In the genomic region with DNA sequence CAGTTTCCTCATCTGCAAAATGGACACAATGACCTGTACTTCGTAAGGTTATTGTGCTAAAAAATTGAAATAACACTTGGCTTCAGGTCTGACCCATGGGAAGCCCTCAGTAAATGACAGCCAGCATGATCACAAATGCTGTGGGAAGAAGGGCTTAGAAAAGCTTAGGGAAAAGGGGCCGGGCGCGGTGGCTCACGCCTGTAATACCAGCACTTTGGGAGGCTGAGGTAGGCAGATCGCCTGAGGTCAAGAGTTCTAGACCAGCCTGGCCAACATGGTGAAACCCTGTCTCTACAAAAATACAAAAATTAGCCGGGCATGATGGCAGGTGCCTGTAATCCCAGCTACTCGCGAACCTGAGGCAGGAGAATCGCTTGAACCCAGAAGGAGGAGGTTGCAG, we compare ENCODE assay signal across 6 cellular contexts.
DNase-seq lines count a peak whose midpoint lies in the region; ATAC-seq, FAIRE-seq and TF ChIP-seq lines count a peak whose summit lies in the region.
"Not testable (repeated sequence)": the region's sequence is repeated elsewhere in the genome, so short reads cannot be mapped to it uniquely, and the experiment has no call there.

No MANE protein-coding gene starts in this region.

- H3K36me3 ChIP-seq in kidney (ENCODE audit: control insufficient read depth in 1 of 2, insufficient read depth in 2 of 2, low read length in 2 of 2); upper lobe of right lung: not testable (repeated sequence)

- H3K27me3 Mint-ChIP-seq in natural killer cell treated with Interleukin-12 subunit alpha and Interleukin-12 subunit beta and Interleukin-15 and Interleukin-18, amount 100 ng/mL, for 72 hours, result not testable (repeated sequence)

- H3K9ac ChIP-seq in kidney (ENCODE audit: low read length in 2 of 2), result not testable (repeated sequence)

- not testable (repeated sequence) for H3K36me3 Mint-ChIP-seq in natural killer cell treated with Interleukin-12 subunit alpha and Interleukin-12 subunit beta and Interleukin-15 and Interleukin-18, amount 100 ng/mL, for 72 hours; stimulated activated effector memory CD8-positive, alpha-beta T cell treated with anti-CD3 and anti-CD28 coated beads, Interleukin-12 subunit alpha, Interleukin-12 subunit beta, amount 100 ng/mL, for 72 hours

- H3K27ac Mint-ChIP-seq in natural killer cell treated with Interleukin-12 subunit alpha and Interleukin-12 subunit beta and Interleukin-15 and Interleukin-18, amount 100 ng/mL, for 72 hours, result not testable (repeated sequence)
- H3K27ac Mint-ChIP-seq in stimulated activated effector memory CD8-positive, alpha-beta T cell treated with anti-CD3 and anti-CD28 coated beads, Interleukin-12 subunit alpha, Interleukin-12 subunit beta, amount 100 ng/mL, for 72 hours, result peak overlapping the region; percentile 48

- H3K9me3 Mint-ChIP-seq in natural killer cell treated with Interleukin-12 subunit alpha and Interleukin-12 subunit beta and Interleukin-15 and Interleukin-18, amount 100 ng/mL, for 72 hours; stimulated activated effector memory CD8-positive, alpha-beta T cell treated with anti-CD3 and anti-CD28 coated beads, Interleukin-12 subunit alpha, Interleukin-12 subunit beta, amount 100 ng/mL, for 72 hours: not testable (repeated sequence)

- not testable (repeated sequence) for H3K4me3 ChIP-seq in kidney (ENCODE audit: low read length in 2 of 2); upper lobe of right lung

- DNase-seq in caudate nucleus (lab: John Stamatoyannopoulos, UW); stimulated activated effector memory CD8-positive, alpha-beta T cell treated with anti-CD3 and anti-CD28 coated beads, Interleukin-12 subunit alpha, Interleukin-12 subunit beta, amount 100 ng/mL, for 72 hours (ENCODE audit: low spot score in 2 of 2): not testable (repeated sequence)
- DNase-seq in ecto neural progenitor cell (ENCODE audit: low spot score) (peak; percentile 9), kidney (peak; percentile 19), upper lobe of right lung (peak; percentile 35)
- peak; percentile 12 for DNase-seq in natural killer cell treated with Interleukin-12 subunit alpha and Interleukin-12 subunit beta and Interleukin-15 and Interleukin-18, amount 100 ng/mL, for 72 hours (ENCODE audit: low spot score)

- peak overlapping the region; percentile 84 for H3K27ac ChIP-seq in caudate nucleus (ENCODE audit: low read depth, low read length)
- not testable (repeated sequence) for H3K27ac ChIP-seq in kidney (ENCODE audit: low read depth in 2 of 2, low read length in 2 of 2); upper lobe of right lung

- ATAC-seq in natural killer cell treated with Interleukin-12 subunit alpha and Interleukin-12 subunit beta and Interleukin-15 and Interleukin-18, amount 100 ng/mL, for 72 hours; stimulated activated effector memory CD8-positive, alpha-beta T cell treated with anti-CD3 and anti-CD28 coated beads, Interleukin-12 subunit alpha, Interleukin-12 subunit beta, amount 100 ng/mL, for 72 hours; upper lobe of right lung: not testable (repeated sequence)

- H3K4me1 ChIP-seq in kidney (ENCODE audit: control insufficient read depth in 1 of 2, insufficient read depth in 1 of 2, low read depth in 1 of 2, low read length in 2 of 2); upper lobe of right lung: not testable (repeated sequence)

- TF ChIP-seq CTCF in kidney (IDR thresholded peaks at IDR 0.05; ENCODE audit: borderline replicate concordance, extremely low read depth, insufficient read depth); upper lobe of right lung (IDR thresholded peaks at IDR 0.05): not testable (repeated sequence)

- not testable (repeated sequence) for H3K9me3 ChIP-seq in kidney (ENCODE audit: control insufficient read depth in 1 of 2, low read length in 2 of 2); upper lobe of right lung

- H3K4me3 Mint-ChIP-seq in natural killer cell treated with Interleukin-12 subunit alpha and Interleukin-12 subunit beta and Interleukin-15 and Interleukin-18, amount 100 ng/mL, for 72 hours; stimulated activated effector memory CD8-positive, alpha-beta T cell treated with anti-CD3 and anti-CD28 coated beads, Interleukin-12 subunit alpha, Interleukin-12 subunit beta, amount 100 ng/mL, for 72 hours: not testable (repeated sequence)

- FAIRE-seq in kidney (lab: Jason Lieb, UNC), result not testable (repeated sequence)

- not testable (repeated sequence) for H3K27me3 ChIP-seq in upper lobe of right lung

- not testable (repeated sequence) for H3K4me1 Mint-ChIP-seq in natural killer cell treated with Interleukin-12 subunit alpha and Interleukin-12 subunit beta and Interleukin-15 and Interleukin-18, amount 100 ng/mL, for 72 hours (ENCODE audit: low read depth in 2 of 2); stimulated activated effector memory CD8-positive, alpha-beta T cell treated with anti-CD3 and anti-CD28 coated beads, Interleukin-12 subunit alpha, Interleukin-12 subunit beta, amount 100 ng/mL, for 72 hours

- intact Hi-C loops in kidney (cut with DNase I); upper lobe of right lung (cut with DNase I): not testable (repeated sequence)
